ENCODE assay signal across 8 cellular contexts in genomic region chr1:62686822-62687221, GRCh38. TPM values are rescaled to one million over a fixed set of nuclear protein-coding genes. Genes with fewer than 3 reads are reported as not detected.
DNase-seq lines count a peak whose midpoint lies in the region; ATAC-seq and TF ChIP-seq lines count a peak whose summit lies in the region.

No MANE protein-coding gene starts in this region.

- H3K27me3 ChIP-seq in heart right ventricle, result peaks cover 0 to 3% (median 0%) of the 10 kb centered on the region in 7 donors
- H3K27me3 ChIP-seq in tibial nerve, result no peaks in the 10 kb centered on the region

- peaks cover 5 to 58% (median 27%) of the 10 kb centered on the region in 9 donors for H3K4me1 ChIP-seq in heart right ventricle
- H3K4me1 ChIP-seq in tibial nerve, result peaks cover 0 to 79% (median 31%) of the 10 kb centered on the region in 4 donors

- H3K9me3 ChIP-seq in heart right ventricle (no peaks in the 10 kb centered on the region), tibial nerve (no peaks in the 10 kb centered on the region)

- H3K27ac ChIP-seq in heart right ventricle (peak overlapping the region in 3 of 10 donors; percentile 83 to 85 (median 83)), tibial nerve (peak overlapping the region; percentile 54 to 97 (median 94))

- H3K27ac Mint-ChIP-seq in activated T-helper 2 cell treated with anti-CD3 and anti-CD28 coated beads, Interferon-gamma antibody, Interleukin-2, Interleukin-4, amounts not matched to agents 10 μg/mL and 5 μg/mL and 100 μg/mL, durations not matched to agents 14 hours and 24 hours and 36 hours, result no peak overlapping the region
- H3K27ac Mint-ChIP-seq in immature natural killer cell, result no peak overlapping the region

- intact Hi-C loops in heart right ventricle (cut with DNase I) (no loop called here), left ventricle myocardium superior (cut with micrococcal nuclease) (no loop called here)
- intact Hi-C loops in activated T-helper 2 cell treated with anti-CD3 and anti-CD28 coated beads, Interferon-gamma antibody, Interleukin-2, Interleukin-4, amounts not matched to agents 10 μg/mL and 5 μg/mL and 100 μg/mL, durations not matched to agents 14 hours and 24 hours and 36 hours (cut with micrococcal nuclease), result loop anchor here (5.0 kb wide), 1 partner anchor 60 kb away; no protein-coding TSS in a partner anchor

- no peaks in the 10 kb centered on the region for H3K9me3 Mint-ChIP-seq in activated T-helper 2 cell treated with anti-CD3 and anti-CD28 coated beads, Interferon-gamma antibody, Interleukin-2, Interleukin-4, amounts not matched to agents 10 μg/mL and 5 μg/mL and 100 μg/mL, durations not matched to agents 14 hours and 24 hours and 36 hours
- no peaks in the 10 kb centered on the region for H3K9me3 Mint-ChIP-seq in immature natural killer cell

- H3K4me3 Mint-ChIP-seq in activated T-helper 2 cell treated with anti-CD3 and anti-CD28 coated beads, Interferon-gamma antibody, Interleukin-2, Interleukin-4, amounts not matched to agents 10 μg/mL and 5 μg/mL and 100 μg/mL, durations not matched to agents 14 hours and 24 hours and 36 hours (ENCODE audit: low read depth), result peak overlapping the region; percentile 86
- H3K4me3 Mint-ChIP-seq in immature natural killer cell, result peak overlapping the region in 4 of 5 donors; percentile 88 to 95 (median 92)

- no peaks in the 10 kb centered on the region for H3K27me3 Mint-ChIP-seq in activated T-helper 2 cell treated with anti-CD3 and anti-CD28 coated beads, Interferon-gamma antibody, Interleukin-2, Interleukin-4, amounts not matched to agents 10 μg/mL and 5 μg/mL and 100 μg/mL, durations not matched to agents 14 hours and 24 hours and 36 hours (ENCODE audit: low read depth)
- peaks cover 0 to 5% (median 3%) of the 10 kb centered on the region in 3 donors for H3K27me3 Mint-ChIP-seq in immature natural killer cell (ENCODE audit: low read depth in 3 of 3)

- ATAC-seq in heart right ventricle (no peak), left ventricle myocardium superior (no peak), GM21515 (IDR thresholded peaks at IDR 0.05; ENCODE audit: unreplicated experiment) (no peak), GM21447 (IDR thresholded peaks at IDR 0.05; ENCODE audit: unreplicated experiment) (no peak)

- H3K36me3 ChIP-seq in heart right ventricle (no peaks in the 10 kb centered on the region), tibial nerve (no peaks in the 10 kb centered on the region)

- no peaks in the 10 kb centered on the region for H3K36me3 Mint-ChIP-seq in activated T-helper 2 cell treated with anti-CD3 and anti-CD28 coated beads, Interferon-gamma antibody, Interleukin-2, Interleukin-4, amounts not matched to agents 10 μg/mL and 5 μg/mL and 100 μg/mL, durations not matched to agents 14 hours and 24 hours and 36 hours (ENCODE audit: low read depth)
- H3K36me3 Mint-ChIP-seq in immature natural killer cell, result no peaks in the 10 kb centered on the region

- no peak for TF ChIP-seq EP300 in tibial nerve (IDR thresholded peaks at IDR 0.05)

- DNase-seq in heart right ventricle, result no peak
- DNase-seq in left ventricle myocardium superior, result no peak
- no peak for DNase-seq in activated T-helper 2 cell treated with anti-CD3 and anti-CD28 coated beads, Interferon-gamma antibody, Interleukin-2, Interleukin-4, amounts not matched to agents 10 μg/mL and 5 μg/mL and 100 μg/mL, durations not matched to agents 14 hours and 24 hours and 36 hours (ENCODE audit: low spot score)
- DNase-seq in immature natural killer cell, result no peak
- no peak for DNase-seq in tibial nerve (ENCODE audit: low spot score in 2 of 2)
- DNase-seq in OCI-M2 (lab: John Stamatoyannopoulos, UW; ENCODE audit: unreplicated experiment), result no peak

- TF ChIP-seq POLR2A in tibial nerve (IDR thresholded peaks at IDR 0.05), result no peak

- H3K4me3 ChIP-seq in heart right ventricle (peak overlapping the region in 6 of 10 donors; percentile 75 to 90 (median 82)), tibial nerve (peak overlapping the region; percentile 71 to 93 (median 82))

- 92 to 93% methylated on average over 7 of the region's 7 CpGs for WGBS in heart right ventricle, 2 donors
- 69% methylated on average over 7 of the region's 7 CpGs for WGBS in tibial nerve, 2 donors

- H3K4me1 Mint-ChIP-seq in activated T-helper 2 cell treated with anti-CD3 and anti-CD28 coated beads, Interferon-gamma antibody, Interleukin-2, Interleukin-4, amounts not matched to agents 10 μg/mL and 5 μg/mL and 100 μg/mL, durations not matched to agents 14 hours and 24 hours and 36 hours (ENCODE audit: low read depth), result peaks cover 26% of the 10 kb centered on the region
- peaks cover 14 to 21% of the 10 kb centered on the region in 2 donors for H3K4me1 Mint-ChIP-seq in immature natural killer cell

- TF ChIP-seq CTCF in heart right ventricle (IDR thresholded peaks at IDR 0.05) (no peak), tibial nerve (IDR thresholded peaks at IDR 0.05) (no peak)

RNA-seq across cellular contexts. Expression of gene DOCK7, which starts 1.4 kb away (rescaled TPM):
- 10 to 100 TPM in 7 of 10 donors, 1 to 10 TPM in 3; 8.6 to 17.1 (median 11.4) TPM for total RNA-seq in heart right ventricle
- polyA plus RNA-seq in heart right ventricle, result 1 to 10 TPM; 3.5 to 5.0 TPM
- total RNA-seq in left ventricle myocardium superior, result 9.4 TPM
- 17.8 and 21.2 TPM in 2 replicates for total RNA-seq in activated T-helper 2 cell treated with anti-CD3 and anti-CD28 coated beads, Interferon-gamma antibody, Interleukin-2, Interleukin-4, amounts not matched to agents 10 μg/mL and 5 μg/mL and 100 μg/mL, durations not matched to agents 14 hours and 24 hours and 36 hours
- 1 to 10 TPM in 2 of 3 donors, under 1 TPM in 1; 0.55 to 1.6 (median 1.5) TPM for polyA plus RNA-seq in immature natural killer cell
- 100 to 1,000 TPM in 2 of 4 donors, 10 to 100 TPM in 2; 48.6 to 182 (median 92.9) TPM for total RNA-seq in tibial nerve
